Comparison of ENCODE assay signal across 15 cellular contexts in the genomic region with DNA sequence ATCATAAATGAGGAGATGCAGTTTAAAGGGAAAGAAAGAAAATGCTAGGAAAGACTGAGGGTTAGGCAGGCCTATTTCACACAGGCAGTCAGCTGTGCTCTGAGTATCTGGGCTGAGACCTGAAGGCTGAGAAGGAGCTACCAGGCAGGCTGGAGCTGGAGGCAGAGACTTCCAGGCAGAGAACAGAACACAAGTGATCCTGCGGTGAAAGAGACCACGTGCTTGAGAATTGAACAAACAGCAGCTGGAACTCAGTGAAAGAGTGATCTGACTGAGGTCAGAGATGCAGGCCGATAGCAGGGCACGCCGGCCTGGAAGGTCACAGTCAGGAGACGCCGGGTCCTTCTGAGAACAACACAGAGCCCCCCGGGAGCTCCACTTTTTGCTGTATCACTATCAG.
DNase-seq lines count a peak whose midpoint lies in the region; TF ChIP-seq lines count a peak whose summit lies in the region.
"Had no signal": no experiment of that assay in that cellular context is flagged by ENCODE, and none has a peak within 500 bp of the region (broad histone marks: within the 10 kb centered on the region; RNA-seq: fewer than 3 reads in every experiment).

No MANE protein-coding gene starts in this region.

- peaks cover 38% of the 10 kb centered on the region for H3K4me1 ChIP-seq in osteoblast (ENCODE audit: insufficient read depth, low read length)
- H3K4me1 ChIP-seq: parathyroid adenoma had no signal

- H3K4me3 ChIP-seq in fibroblast of villous mesenchyme (ENCODE audit: low read depth, low read length): no peak overlapping the region
- no peak overlapping the region for H3K4me3 ChIP-seq in osteoblast (ENCODE audit: insufficient read depth, low read length)
- H3K4me3 ChIP-seq: heart right ventricle had no signal

- TF ChIP-seq CTCF in fibroblast of villous mesenchyme (IDR thresholded peaks at IDR 0.05; ENCODE audit: insufficient read depth, low read depth, low read length): no peak
- TF ChIP-seq CTCF in osteoblast (IDR thresholded peaks at IDR 0.05; ENCODE audit: extremely low read depth, low read depth, low read length): no peak

- peak overlapping the region; percentile 30 for H3K27ac ChIP-seq in osteoblast (ENCODE audit: low read depth, low read length)
- H3K27ac ChIP-seq: heart right ventricle, parathyroid adenoma, WERI-Rb-1 had no signal

- peaks cover 68% of the 10 kb centered on the region for H3K79me2 ChIP-seq in osteoblast (ENCODE audit: insufficient read depth, low read length)
- H3K79me2 ChIP-seq: parathyroid adenoma had no signal

- H4K20me1 ChIP-seq in osteoblast (ENCODE audit: insufficient read depth, low read length): no peaks in the 10 kb centered on the region

- no peaks in the 10 kb centered on the region for H3K27me3 ChIP-seq in osteoblast (ENCODE audit: insufficient read depth, low read length)

- H2AFZ ChIP-seq in osteoblast (ENCODE audit: low read length): no peak overlapping the region
- H2AFZ ChIP-seq: parathyroid adenoma had no signal

- H3K36me3 ChIP-seq in osteoblast (ENCODE audit: insufficient read depth, low read length): peaks cover 16% of the 10 kb centered on the region
- H3K36me3 ChIP-seq: heart right ventricle, WERI-Rb-1 had no signal

- DNase-seq in DMS53 treated with DMSO at 0.1 percent for 48 hours (lab: John Stamatoyannopoulos, UW; ENCODE audit: unreplicated experiment) (peak; percentile 58), NCI-H510A (lab: John Stamatoyannopoulos, UW) (peak; percentile 75), fibroblast of villous mesenchyme (ENCODE audit: low read depth) (peak; percentile 70), osteoblast (ENCODE audit: insufficient read length, low spot score, missing footprints) (no peak), KG1 (lab: John Stamatoyannopoulos, UW) (no peak), NCI-H187 treated with DMSO at 0.1 percent for 48 hours (lab: John Stamatoyannopoulos, UW) (no peak), Kasumi-1 (lab: John Stamatoyannopoulos, UW) (no peak)
- DNase-seq in activated CD8-positive, alpha-beta memory T cell treated with anti-CD3 and anti-CD28 coated beads, Interleukin-2, amount 50 U/mL, for 4 hours: no peak
- DNase-seq: activated T-cell treated with anti-CD3 and anti-CD28 coated beads, Interleukin-2, amount 50 U/mL, for 24 hours; heart right ventricle; NCI-H1436 treated with DMSO at 0.1 percent for 48 hours; stimulated activated CD4-positive, alpha-beta T cell treated with anti-CD3 and anti-CD28 coated beads, Interleukin-2, amount 100 ng/mL, for 48 hours; stimulated activated naive CD4-positive, alpha-beta T cell; WERI-Rb-1 had no signal

- no peaks in the 10 kb centered on the region for H3K9me3 ChIP-seq in osteoblast (ENCODE audit: low read depth, low read length)
- H3K9me3 ChIP-seq: heart right ventricle had no signal

- no peak overlapping the region for H3K4me2 ChIP-seq in osteoblast (ENCODE audit: insufficient read depth, low read length)

Comparison
In these comparisons a context has a peak if more than half of its experiments do, and no peak if none do; other contexts are left out.
1. DNase-seq: peak in DMS53 treated with DMSO at 0.1 percent for 48 hours (single experiment), NCI-H510A (single experiment) and fibroblast of villous mesenchyme (single experiment); none in osteoblast (single experiment), KG1 (single experiment), NCI-H187 treated with DMSO at 0.1 percent for 48 hours (single experiment), activated CD8-positive, alpha-beta memory T cell treated with anti-CD3 and anti-CD28 coated beads, Interleukin-2, amount 50 U/mL, for 4 hours (single experiment) and Kasumi-1 (0 of 2).